Comparison of ENCODE assay signal across 8 cellular contexts in the genomic region with DNA sequence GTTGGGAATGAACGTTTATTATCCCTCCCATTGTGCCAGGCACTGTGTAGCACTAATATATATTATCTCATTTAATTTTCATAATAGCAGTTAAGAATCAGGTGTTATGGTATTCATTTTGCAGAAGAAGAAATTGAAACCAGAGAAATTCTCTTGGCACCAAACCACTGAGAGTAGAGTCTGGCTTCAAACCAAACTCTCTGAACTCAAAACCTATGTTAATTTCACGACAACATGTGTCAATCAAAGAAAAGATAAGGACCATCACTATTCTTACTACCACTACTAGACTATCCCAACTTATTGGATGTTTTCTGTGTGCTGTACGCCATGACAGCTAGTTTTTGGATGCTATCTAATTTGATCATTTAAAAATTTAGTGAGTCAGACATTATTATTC.
"Had no signal": no experiment of that assay in that cellular context is flagged by ENCODE, and none has a peak within 500 bp of the region (broad histone marks: within the 10 kb centered on the region; RNA-seq: fewer than 3 reads in every experiment).

No MANE protein-coding gene starts in this region.

- ATAC-seq: GM23338, HepG2 had no signal

- H3K4me3 Mint-ChIP-seq: GM23338, H9, HFFc6, IgD-negative memory B cell had no signal

- H3K27ac ChIP-seq: HL-60 had no signal

- H3K9me3 Mint-ChIP-seq: H9, HFFc6 had no signal

- H2AFZ ChIP-seq: GM23338 had no signal

- H3K27ac Mint-ChIP-seq: GM23338, HFFc6, IgD-negative memory B cell had no signal

- DNase-seq: H9, HCEC 1CT, HFFc6, KG1 had no signal

- H3K4me3 ChIP-seq: GM23338 had no signal

- H3K4me2 ChIP-seq: GM23338 had no signal
